ENCODE assay signal across 9 cellular contexts in the genomic region with DNA sequence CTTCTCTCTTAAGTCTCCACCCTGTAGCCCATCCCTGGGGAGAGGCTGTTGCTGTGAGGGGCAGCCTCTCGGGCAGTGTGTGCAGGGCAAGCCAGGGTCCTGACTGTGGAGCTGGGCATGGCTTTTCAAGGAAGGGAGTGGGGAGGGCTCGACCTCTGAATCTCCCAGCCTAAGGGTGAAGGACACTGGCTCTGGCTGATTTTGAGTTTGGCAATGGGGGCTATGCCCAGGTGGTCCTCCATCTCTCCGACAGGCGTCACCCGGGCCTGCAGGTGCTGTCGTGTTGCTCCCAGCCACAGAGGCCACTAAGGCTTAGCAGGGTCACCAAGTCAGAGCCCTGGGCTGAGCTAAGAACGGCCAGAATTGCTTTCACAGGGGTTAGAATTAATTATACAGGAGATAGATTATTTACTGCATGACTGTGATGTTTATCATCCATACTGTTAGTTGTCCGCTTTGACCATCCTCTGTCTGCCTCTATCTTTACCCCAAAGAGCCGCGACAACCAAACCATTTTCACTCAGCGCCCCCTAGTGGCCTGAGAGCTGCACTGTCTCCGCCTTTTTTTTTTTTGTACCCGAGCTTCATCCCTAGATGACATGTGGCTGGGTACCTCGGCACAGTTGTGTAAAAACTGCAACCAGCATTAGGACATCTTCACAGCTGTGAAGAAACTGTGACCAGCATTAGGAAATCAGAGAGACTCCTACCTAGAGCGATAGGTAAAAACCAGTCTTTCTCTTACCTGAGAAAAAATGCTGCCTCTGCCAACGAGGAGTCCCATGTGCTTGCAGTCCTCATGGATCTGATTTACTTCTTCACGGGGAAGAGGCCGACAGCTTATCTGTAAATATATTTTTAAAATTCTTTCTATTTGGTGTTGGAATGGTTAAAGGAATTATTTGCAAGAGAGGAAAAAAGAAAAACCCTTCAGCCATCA. TPM values are rescaled to one million over a fixed set of nuclear protein-coding genes. Genes with fewer than 3 reads are reported as not detected.
DNase-seq lines count a peak whose midpoint lies in the region; ATAC-seq and TF ChIP-seq lines count a peak whose summit lies in the region.
"Had no signal": no experiment of that assay in that cellular context is flagged by ENCODE, and none has a peak within 500 bp of the region (broad histone marks: within the 10 kb centered on the region; RNA-seq: fewer than 3 reads in every experiment).

No MANE protein-coding gene starts in this region.

- no peak overlapping the region for H3K4me3 ChIP-seq in right lobe of liver

- no peaks in the 10 kb centered on the region for H3K9me3 ChIP-seq in right lobe of liver

- H3K4me1 ChIP-seq in right lobe of liver: no peaks in the 10 kb centered on the region

- intact Hi-C loops in right lobe of liver (cut with DNase I): no loop called here

- no peak for TF ChIP-seq POLR2A in right lobe of liver (IDR thresholded peaks at IDR 0.05)

- H3K27me3 ChIP-seq in right lobe of liver: no peaks in the 10 kb centered on the region

- no peak overlapping the region for H3K27ac ChIP-seq in right lobe of liver

- DNase-seq in AG09319 (ENCODE audit: extremely low read depth, low read depth) (peak; percentile 19), NCI-H345 (lab: John Stamatoyannopoulos, UW) (peak; percentile 43), cerebellum (ENCODE audit: low spot score) (peak; percentile 66), right lobe of liver (peak in 2 of 3 donors; percentile 31 to 46)
- DNase-seq in activated CD4-positive, alpha-beta T cell treated with anti-CD3 and anti-CD28 coated beads for 24 hours (ENCODE audit: low read depth in 2 of 2): peak; percentile 44 to 47
- DNase-seq in stimulated activated CD8-positive, alpha-beta memory T cell treated with anti-CD3 and anti-CD28 coated beads, Interleukin-12 subunit alpha, Interleukin-12 subunit beta, amount 100 ng/mL, for 24 hours (ENCODE audit: extremely low read depth): peak; percentile 7

- peaks cover 0 to 27% (median 5%) of the 10 kb centered on the region in 4 donors for H3K36me3 ChIP-seq in right lobe of liver

- TF ChIP-seq CTCF in AG09319 (IDR thresholded peaks at IDR 0.05; ENCODE audit: low read depth, low read length) (peak; percentile 92), right lobe of liver (IDR thresholded peaks at IDR 0.05) (peak; percentile 45 to 85 (median 74))

- ATAC-seq in GM18868 (IDR thresholded peaks at IDR 0.05; ENCODE audit: unreplicated experiment): peak; percentile 90
- peak; percentile 56 for ATAC-seq in HG03097 (IDR thresholded peaks at IDR 0.05; ENCODE audit: low FRiP score, unreplicated experiment)
- peak; percentile 57 to 72 (median 70) for ATAC-seq in right lobe of liver

- 42% methylated on average over 11 of the region's 18 CpGs for WGBS in right lobe of liver (ENCODE audit: insufficient coverage, low coverage, low lambda C conversion rate, missing lambda C conversion rate)

RNA-seq across cellular contexts. Expression of a gene that starts 44.5 kb away (rescaled TPM):
- total RNA-seq in cerebellum (not detected), right lobe of liver (10 to 100 TPM; 24.7 to 88.2 (median 55.8) TPM)
- total RNA-seq: urinary bladder had no signal

Comparison
In these comparisons a context has a peak if more than half of its experiments do, and no peak if none do; other contexts are left out.
1. DNase-seq: peak in every context shown above with its lines; median percentile 66 in cerebellum; 46 in activated CD4-positive, alpha-beta T cell treated with anti-CD3 and anti-CD28 coated beads for 24 hours; 43 in NCI-H345; 38 in right lobe of liver; 19 in AG09319; 7 in stimulated activated CD8-positive, alpha-beta memory T cell treated with anti-CD3 and anti-CD28 coated beads, Interleukin-12 subunit alpha, Interleukin-12 subunit beta, amount 100 ng/mL, for 24 hours.
2. RNA of a gene that starts 44.5 kb away (total RNA-seq): 24.7 to 88.2 TPM in right lobe of liver; not detected in cerebellum (single experiment); every median in the first group is over 10 times any median in the second.
3. Peak in every context shown above with its lines, with median percentiles within 50 percentile points of each other: ATAC-seq.